Comparison of ENCODE assay signal across 1 cellular context in the genomic region with DNA sequence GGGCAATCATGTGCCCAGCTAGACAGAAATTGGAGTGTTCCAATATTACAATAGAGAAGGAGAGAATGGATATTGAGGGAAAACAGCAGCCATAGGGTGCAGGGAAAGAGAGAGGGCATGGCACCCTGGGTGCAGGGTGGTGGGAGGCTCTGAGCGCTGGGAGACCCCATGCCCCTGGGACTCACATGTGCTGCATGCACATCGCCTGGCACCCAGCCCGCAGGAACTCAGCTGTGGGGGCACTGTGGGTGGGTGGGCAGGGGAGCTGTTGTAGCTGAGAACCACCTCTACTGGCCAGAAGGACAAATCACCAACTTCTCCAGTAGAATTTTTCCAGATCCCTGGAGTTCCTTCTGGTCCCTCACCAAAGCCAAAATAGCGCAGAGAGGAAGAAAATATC.
TF ChIP-seq lines count a peak whose summit lies in the region.

No MANE protein-coding gene starts in this region.

TF ChIP-seq in SK-N-SH, 30 proteins besides CTCF, POLR2A, EP300 and RAD21 (continued from another document):
- TF ChIP-seq, protein P1, sequence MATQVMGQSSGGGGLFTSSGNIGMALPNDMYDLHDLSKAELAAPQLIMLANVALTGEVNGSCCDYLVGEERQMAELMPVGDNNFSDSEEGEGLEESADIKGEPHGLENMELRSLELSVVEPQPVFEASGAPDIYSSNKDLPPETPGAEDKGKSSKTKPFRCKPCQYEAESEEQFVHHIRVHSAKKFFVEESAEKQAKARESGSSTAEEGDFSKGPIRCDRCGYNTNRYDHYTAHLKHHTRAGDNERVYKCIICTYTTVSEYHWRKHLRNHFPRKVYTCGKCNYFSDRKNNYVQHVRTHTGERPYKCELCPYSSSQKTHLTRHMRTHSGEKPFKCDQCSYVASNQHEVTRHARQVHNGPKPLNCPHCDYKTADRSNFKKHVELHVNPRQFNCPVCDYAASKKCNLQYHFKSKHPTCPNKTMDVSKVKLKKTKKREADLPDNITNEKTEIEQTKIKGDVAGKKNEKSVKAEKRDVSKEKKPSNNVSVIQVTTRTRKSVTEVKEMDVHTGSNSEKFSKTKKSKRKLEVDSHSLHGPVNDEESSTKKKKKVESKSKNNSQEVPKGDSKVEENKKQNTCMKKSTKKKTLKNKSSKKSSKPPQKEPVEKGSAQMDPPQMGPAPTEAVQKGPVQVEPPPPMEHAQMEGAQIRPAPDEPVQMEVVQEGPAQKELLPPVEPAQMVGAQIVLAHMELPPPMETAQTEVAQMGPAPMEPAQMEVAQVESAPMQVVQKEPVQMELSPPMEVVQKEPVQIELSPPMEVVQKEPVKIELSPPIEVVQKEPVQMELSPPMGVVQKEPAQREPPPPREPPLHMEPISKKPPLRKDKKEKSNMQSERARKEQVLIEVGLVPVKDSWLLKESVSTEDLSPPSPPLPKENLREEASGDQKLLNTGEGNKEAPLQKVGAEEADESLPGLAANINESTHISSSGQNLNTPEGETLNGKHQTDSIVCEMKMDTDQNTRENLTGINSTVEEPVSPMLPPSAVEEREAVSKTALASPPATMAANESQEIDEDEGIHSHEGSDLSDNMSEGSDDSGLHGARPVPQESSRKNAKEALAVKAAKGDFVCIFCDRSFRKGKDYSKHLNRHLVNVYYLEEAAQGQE (IDR thresholded peaks at IDR 0.05; ENCODE audit: low read depth, low read length): no peak
- TF ChIP-seq SMC3 (IDR thresholded peaks at IDR 0.05; ENCODE audit: low read depth, low read length): no peak
- no peak for TF ChIP-seq MXI1 (IDR thresholded peaks at IDR 0.05; ENCODE audit: low read depth, low read length)
- TF ChIP-seq ELF1 (IDR thresholded peaks at IDR 0.05): no peak
- TF ChIP-seq, protein P2, sequence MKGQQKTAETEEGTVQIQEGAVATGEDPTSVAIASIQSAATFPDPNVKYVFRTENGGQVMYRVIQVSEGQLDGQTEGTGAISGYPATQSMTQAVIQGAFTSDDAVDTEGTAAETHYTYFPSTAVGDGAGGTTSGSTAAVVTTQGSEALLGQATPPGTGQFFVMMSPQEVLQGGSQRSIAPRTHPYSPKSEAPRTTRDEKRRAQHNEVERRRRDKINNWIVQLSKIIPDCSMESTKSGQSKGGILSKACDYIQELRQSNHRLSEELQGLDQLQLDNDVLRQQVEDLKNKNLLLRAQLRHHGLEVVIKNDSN (IDR thresholded peaks at IDR 0.05; ENCODE audit: borderline replicate concordance, low read depth): no peak
- no peak for TF ChIP-seq FOXJ3 (CRISPR knock-in tag; IDR thresholded peaks at IDR 0.05)
- TF ChIP-seq RFX5 (IDR thresholded peaks at IDR 0.05; ENCODE audit: low read length): no peak
- TF ChIP-seq RXRA (IDR thresholded peaks at IDR 0.05; ENCODE audit: borderline replicate concordance, low read depth): no peak
- no peak for TF ChIP-seq POLR2AphosphoS5 (IDR thresholded peaks at IDR 0.05; ENCODE audit: low read depth, low read length)
